8 cellular contexts compared by ENCODE assay signal in the genomic region with DNA sequence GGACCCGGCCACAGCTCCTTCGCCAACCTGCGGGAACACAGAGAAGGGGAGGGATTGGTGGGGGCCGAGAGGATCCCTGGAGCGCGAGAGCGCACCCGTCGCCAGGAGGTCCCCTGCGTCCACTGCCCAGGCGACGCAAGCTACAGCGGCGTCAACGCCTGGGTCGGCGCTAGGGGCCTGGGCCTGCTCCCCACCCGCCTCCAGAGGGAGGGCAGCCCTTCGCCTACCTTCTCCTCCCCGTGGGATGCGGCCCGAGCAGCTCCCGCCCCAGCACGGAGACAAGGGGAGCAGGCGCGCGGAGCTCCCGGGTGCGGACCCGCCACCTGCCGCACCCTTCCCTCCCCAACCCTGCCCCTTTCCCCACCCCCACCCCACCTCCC.
DNase-seq lines count a peak whose midpoint lies in the region; ATAC-seq and TF ChIP-seq lines count a peak whose summit lies in the region.

No MANE protein-coding gene starts in this region.

- H3K36me3 Mint-ChIP-seq in CD4-positive, alpha-beta memory T cell, result peaks cover under 1 to 24% of the 10 kb centered on the region in 2 donors

- peak in 1 of 5 donors; percentile 13 for DNase-seq in CD4-positive, alpha-beta memory T cell
- peak; percentile 56 for DNase-seq in NB4 (ENCODE audit: low read depth)
- no peak for DNase-seq in NOMO-1 treated with dmso at 0.1 percent for 144 hours (lab: John Stamatoyannopoulos, UW; ENCODE audit: unreplicated experiment)

- no peak for TF ChIP-seq CTCF in NB4 (IDR thresholded peaks at IDR 0.05; ENCODE audit: low read depth, low read length)

- H3K4me3 ChIP-seq in CD4-positive, alpha-beta memory T cell (ENCODE audit: low read length in 2 of 2), result peak overlapping the region in 1 of 2 donors; percentile 67
- H3K4me3 ChIP-seq in NB4 (ENCODE audit: low read depth, low read length) (peak overlapping the region; percentile 48), duodenal mucosa (ENCODE audit: low read depth in 1 of 2, low read length in 2 of 2) (peak overlapping the region; percentile 63 to 71), muscle layer of duodenum (ENCODE audit: low read depth in 1 of 2, low read length in 2 of 2) (peak overlapping the region; percentile 37 to 56)

- H3K27ac Mint-ChIP-seq in CD4-positive, alpha-beta memory T cell, result peak overlapping the region; percentile 57 to 83 (median 66)

- CTCF ChIA-PET in CD4-positive, alpha-beta memory T cell (lab: Charles Lee; ENCODE audit: partially characterized antibody), result interaction anchor here (1.3 kb wide), 1 partner anchor 57 kb away, joined by 3 read pairs; no protein-coding TSS in a partner anchor

- H3K4me3 Mint-ChIP-seq in CD4-positive, alpha-beta memory T cell, result peak overlapping the region; percentile 81 to 88 (median 84)

- peaks cover 23% of the 10 kb centered on the region for H3K4me1 ChIP-seq in CD4-positive, alpha-beta memory T cell (ENCODE audit: insufficient read depth, low read length)
- peaks cover 27 to 50% of the 10 kb centered on the region in 2 donors for H3K4me1 ChIP-seq in duodenal mucosa (ENCODE audit: control insufficient read depth in 1 of 2, insufficient read depth in 2 of 2, low read length in 2 of 2)
- H3K4me1 ChIP-seq in muscle layer of duodenum (ENCODE audit: control insufficient read depth in 1 of 2, insufficient read depth in 2 of 2, low read length in 2 of 2), result peaks cover 4 to 56% of the 10 kb centered on the region in 2 donors

- H3K9me3 ChIP-seq in CD4-positive, alpha-beta memory T cell (ENCODE audit: control insufficient read depth in 1 of 2, low read length in 2 of 2), result no peaks in the 10 kb centered on the region
- H3K9me3 ChIP-seq in duodenal mucosa (ENCODE audit: control insufficient read depth in 1 of 2, low read length in 2 of 2) (no peaks in the 10 kb centered on the region), muscle layer of duodenum (ENCODE audit: control insufficient read depth in 1 of 2, low read length in 2 of 2) (no peaks in the 10 kb centered on the region)

- no peaks in the 10 kb centered on the region for H3K27me3 Mint-ChIP-seq in CD4-positive, alpha-beta memory T cell

- H3K4me1 Mint-ChIP-seq in CD4-positive, alpha-beta memory T cell, result peaks cover 10 to 33% (median 18%) of the 10 kb centered on the region in 4 donors

- POLR2A ChIA-PET in CD4-positive, alpha-beta memory T cell (lab: Charles Lee; ENCODE audit: partially characterized antibody), result interaction anchor here (0.6 to 1.9 kb wide), 4 partner anchors 56 to 635 kb away, joined by 3 to 6 read pairs (median 4); a partner anchor contains a TSS

- ATAC-seq in GM21390 (IDR thresholded peaks at IDR 0.05; ENCODE audit: unreplicated experiment), result no peak
- no peak for ATAC-seq in GM19324 (IDR thresholded peaks at IDR 0.05; ENCODE audit: low FRiP score, unreplicated experiment)
- ATAC-seq in GM18498 (IDR thresholded peaks at IDR 0.05; ENCODE audit: unreplicated experiment), result no peak

- H3K27ac ChIP-seq in CD4-positive, alpha-beta memory T cell (ENCODE audit: low read depth, low read length), result peak overlapping the region; percentile 55
- H3K27ac ChIP-seq in duodenal mucosa (ENCODE audit: low read depth, low read length) (no peak overlapping the region), muscle layer of duodenum (ENCODE audit: low read length) (no peak overlapping the region)

- H3K27me3 ChIP-seq in CD4-positive, alpha-beta memory T cell (ENCODE audit: insufficient read depth, low read length), result no peaks in the 10 kb centered on the region
- peaks cover 14 to 22% of the 10 kb centered on the region in 2 donors for H3K27me3 ChIP-seq in duodenal mucosa (ENCODE audit: control insufficient read depth in 1 of 2, insufficient read depth in 2 of 2, low read length in 2 of 2)
- peaks cover 17% of the 10 kb centered on the region for H3K27me3 ChIP-seq in muscle layer of duodenum (ENCODE audit: low read depth, low read length)

- intact Hi-C loops in CD4-positive, alpha-beta memory T cell (cut with micrococcal nuclease), result loop anchor here (5.0 kb wide), 1 partner anchor 56 kb away; no protein-coding TSS in a partner anchor

- peak overlapping the region; percentile 57 to 61 for H3K9ac ChIP-seq in duodenal mucosa (ENCODE audit: low read depth in 1 of 2, low read length in 2 of 2)

- TF ChIP-seq POLR2A in NB4 (IDR thresholded peaks at IDR 0.05; ENCODE audit: extremely low read depth, insufficient read length), result no peak

- H3K36me3 ChIP-seq in CD4-positive, alpha-beta memory T cell (ENCODE audit: insufficient read depth, low read length), result peaks cover 3% of the 10 kb centered on the region
- H3K36me3 ChIP-seq in duodenal mucosa (ENCODE audit: control insufficient read depth in 1 of 2, insufficient read depth in 2 of 2, low read length in 2 of 2) (peaks cover 0 to 8% of the 10 kb centered on the region in 2 donors), muscle layer of duodenum (ENCODE audit: control insufficient read depth in 1 of 2, insufficient read depth in 2 of 2, low read length in 2 of 2) (peaks cover 0 to 26% of the 10 kb centered on the region in 2 donors)

- H3K9me3 Mint-ChIP-seq in CD4-positive, alpha-beta memory T cell, result peaks cover 0 to 2% (median 0%) of the 10 kb centered on the region in 8 donors
